Comparison of ENCODE assay signal across 20 cellular contexts in the genomic region with DNA sequence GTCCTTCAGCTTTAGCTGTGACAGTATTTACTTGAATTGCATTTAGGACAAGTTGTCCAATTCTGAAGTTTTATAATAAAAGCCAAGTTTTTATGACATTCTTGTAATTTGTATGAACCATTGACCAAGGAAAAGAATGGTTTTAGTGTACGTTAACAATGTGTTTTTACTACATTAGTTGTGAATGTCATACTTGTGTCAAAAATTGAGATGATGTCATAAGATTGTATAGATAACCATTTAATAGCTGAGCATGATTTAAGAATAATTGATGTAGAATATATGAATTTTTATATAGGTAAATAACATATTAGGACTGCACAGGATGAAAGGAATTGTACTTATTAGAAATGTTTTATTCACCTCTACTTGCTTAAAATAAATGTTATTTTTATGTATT.
DNase-seq lines count a peak whose midpoint lies in the region; ATAC-seq, FAIRE-seq and TF ChIP-seq lines count a peak whose summit lies in the region.
"Had no signal": no experiment of that assay in that cellular context is flagged by ENCODE, and none has a peak within 500 bp of the region (broad histone marks: within the 10 kb centered on the region; RNA-seq: fewer than 3 reads in every experiment).

No MANE protein-coding gene starts in this region.

- H3K4me2 ChIP-seq in HepG2 (ENCODE audit: low read depth, low read length) = no peak overlapping the region
- H3K4me2 ChIP-seq: BLaER1 treated with 17β-estradiol and CSF1 and Interleukin-3, amounts not matched to agents 10 nM and 100 nM had no signal

- no peaks in the 10 kb centered on the region for H3K27me3 ChIP-seq in HepG2 (ENCODE audit: control insufficient read depth in 1 of 2, insufficient read depth in 2 of 2, low read length in 2 of 2)
- H3K27me3 ChIP-seq in right lobe of liver = no peaks in the 10 kb centered on the region
- no peaks in the 10 kb centered on the region for H3K27me3 ChIP-seq in pancreas
- H3K27me3 ChIP-seq: BLaER1 treated with 17β-estradiol and CSF1 and Interleukin-3, amounts not matched to agents 10 nM and 100 nM had no signal

- 23% methylated on average over 1 of the region's 1 CpG for WGBS in HepG2 (ENCODE audit: low lambda C conversion rate)
- WGBS in right lobe of liver (ENCODE audit: insufficient coverage, low coverage, low lambda C conversion rate, missing lambda C conversion rate) = 79% methylated on average over 1 of the region's 1 CpG
- 88 to 98% methylated on average over 1 of the region's 1 CpG for WGBS in pancreas, 2 donors

- DNase-seq in HepG2 (ENCODE audit: low spot score) (no peak), right lobe of liver (no peak), pancreas (no peak), NCI-H1436 treated with DMSO at 0.1 percent for 48 hours (lab: John Stamatoyannopoulos, UW) (no peak)
- DNase-seq: AML-193; Caco-2; Calu3; CD4-positive, alpha-beta T cell; CD8-positive, alpha-beta T cell; DMS79 treated with DMSO at 0.1 percent for 48 hours; GF-D8 had no signal

- FAIRE-seq in HepG2 (lab: Jason Lieb, UNC) = no peak
- peak; percentile 53 for FAIRE-seq in pancreas (lab: Jason Lieb, UNC)
- FAIRE-seq: D721Med, G401.6, GM12891, GM19239 had no signal

- H3K36me3 ChIP-seq in HepG2 (replicated peaks in 1 of 2; ENCODE audit: control insufficient read depth in 1 of 2, insufficient read depth in 2 of 2, low read length in 2 of 2) (no peaks in the 10 kb centered on the region), right lobe of liver (no peaks in the 10 kb centered on the region), HEK293 (ENCODE audit: control insufficient read depth in 2 of 2, insufficient read depth in 1 of 2, low read length in 2 of 2) (no peaks in the 10 kb centered on the region), pancreas (no peaks in the 10 kb centered on the region)
- H3K36me3 ChIP-seq: BLaER1 treated with 17β-estradiol and CSF1 and Interleukin-3, amounts not matched to agents 10 nM and 100 nM had no signal

- H2AFZ ChIP-seq in HepG2 (ENCODE audit: low read length) = no peak overlapping the region

- POLR2A ChIA-PET in HepG2 (lab: Yijun Ruan, JAX) (no interaction called here), HEK293 (lab: Yijun Ruan, JAX) (no interaction called here)

- TF ChIP-seq EP300 in HepG2 (IDR thresholded peaks at IDR 0.05; ENCODE audit: low read depth in 2 of 2, low read length in 2 of 2) (no peak), HepG2 (CRISPR knock-in tag; IDR thresholded peaks at IDR 0.05; ENCODE audit: borderline replicate concordance) (no peak)

- CTCF ChIA-PET in HepG2 (lab: Yijun Ruan, JAX; ENCODE audit: low intra/inter-chr PET ratio, low total read pairs) = no interaction called here
- CTCF ChIA-PET in HEK293 (lab: Yijun Ruan, JAX) = no interaction called here

- TF ChIP-seq POLR2A in HepG2 (IDR thresholded peaks at IDR 0.05; ENCODE audit: insufficient read depth in 1 of 2, low read depth in 2 of 2, low read length in 2 of 2) (no peak), right lobe of liver (IDR thresholded peaks at IDR 0.05) (no peak)

- H3K9ac ChIP-seq in HepG2 (ENCODE audit: insufficient read depth, low read depth, low read length) = no peak overlapping the region
- H3K9ac ChIP-seq: BLaER1 treated with 17β-estradiol and CSF1 and Interleukin-3, amounts not matched to agents 10 nM and 100 nM had no signal

- H3K4me3 ChIP-seq in HepG2 (replicated peaks in 1 of 3; ENCODE audit: insufficient read depth in 1 of 3, low read depth in 2 of 3, low read length in 3 of 3) (no peak overlapping the region), right lobe of liver (no peak overlapping the region), HEK293 (ENCODE audit: low read depth, low read length) (no peak overlapping the region), pancreas (no peak overlapping the region)
- H3K4me3 ChIP-seq: BLaER1 treated with 17β-estradiol and CSF1 and Interleukin-3, amounts not matched to agents 10 nM and 100 nM had no signal

- TF ChIP-seq CTCF in HepG2 (CRISPR knock-in tag; IDR thresholded peaks at IDR 0.05) = no peak
- TF ChIP-seq CTCF in right lobe of liver (IDR thresholded peaks at IDR 0.05) = no peak
- no peak for TF ChIP-seq CTCF in HEK293 (tag by site-specific recombination; IDR thresholded peaks at IDR 0.05)
- TF ChIP-seq CTCF in pancreas (IDR thresholded peaks at IDR 0.05) = no peak

- intact Hi-C loops in HepG2 (cut with micrococcal nuclease; ENCODE audit: unreplicated experiment) = no loop called here
- intact Hi-C loops in right lobe of liver (cut with DNase I) = no loop called here
- intact Hi-C loops in pancreas (cut with DNase I) = no loop called here

- H4K20me1 ChIP-seq in HepG2 (ENCODE audit: insufficient read depth, low read length) = no peaks in the 10 kb centered on the region
- H4K20me1 ChIP-seq: BLaER1 treated with 17β-estradiol and CSF1 and Interleukin-3, amounts not matched to agents 10 nM and 100 nM had no signal

- H3K4me1 ChIP-seq in HepG2 (ENCODE audit: insufficient read depth, low read length) = no peaks in the 10 kb centered on the region
- H3K4me1 ChIP-seq in right lobe of liver = no peaks in the 10 kb centered on the region
- H3K4me1 ChIP-seq in HEK293 (ENCODE audit: control insufficient read depth, insufficient read depth, low read length) = no peaks in the 10 kb centered on the region; the same call in 1 of the 2 replicates
- peaks cover 0 to 7% (median 0%) of the 10 kb centered on the region in 3 donors for H3K4me1 ChIP-seq in pancreas
- H3K4me1 ChIP-seq: BLaER1 treated with 17β-estradiol and CSF1 and Interleukin-3, amounts not matched to agents 10 nM and 100 nM; Caco-2 had no signal

- no TSS peak for BruUV-seq in HepG2 (replicated peaks; lab: Mats Ljungman, UMichigan)

- in situ Hi-C loops in HepG2 (cut with HindIII; ENCODE audit: extremely low pct_ligation_motif_present, low pct_unique_long_range_greater_than_20kb) = no loop called here

- H3K9me3 ChIP-seq in HepG2 (ENCODE audit: low read length) (no peaks in the 10 kb centered on the region), right lobe of liver (no peaks in the 10 kb centered on the region), HEK293 (ENCODE audit: control insufficient read depth, insufficient read depth, low read depth, low read length) (no peaks in the 10 kb centered on the region), pancreas (no peaks in the 10 kb centered on the region)
- H3K9me3 ChIP-seq: BLaER1 treated with 17β-estradiol and CSF1 and Interleukin-3, amounts not matched to agents 10 nM and 100 nM; Caco-2 had no signal

- H3K27ac ChIP-seq in HepG2 (ENCODE audit: extremely low read length, insufficient read depth, low read length) (no peak overlapping the region), right lobe of liver (no peak overlapping the region), HEK293 (ENCODE audit: extremely low read depth, low read depth, low read length) (no peak overlapping the region), pancreas (no peak overlapping the region)
- H3K27ac ChIP-seq: 22Rv1; BLaER1 treated with 17β-estradiol and CSF1 and Interleukin-3, amounts not matched to agents 10 nM and 100 nM; C4-2B had no signal

- no peak for TF ChIP-seq RAD21 in HepG2 (CRISPR knock-in tag; IDR thresholded peaks at IDR 0.05)

- ATAC-seq in HepG2 = no peak
- ATAC-seq in right lobe of liver = no peak
- no peak for ATAC-seq in pancreas
- no peak for ATAC-seq in HG03432 (IDR thresholded peaks at IDR 0.05; ENCODE audit: unreplicated experiment)
- ATAC-seq: CD8-positive, alpha-beta T cell had no signal

- H3K79me2 ChIP-seq in HepG2 (ENCODE audit: insufficient read depth, low read length) = no peaks in the 10 kb centered on the region

TF ChIP-seq in HepG2, 621 proteins besides CTCF, POLR2A, EP300 and RAD21:
- TF ChIP-seq ZSCAN9 (CRISPR knock-in tag; IDR thresholded peaks at IDR 0.05; ENCODE audit: borderline replicate concordance) = no peak
- TF ChIP-seq ATF7 (IDR thresholded peaks at IDR 0.05) = peak; percentile 92
- no peak for TF ChIP-seq ATF7 (CRISPR knock-in tag; IDR thresholded peaks at IDR 0.05)

TF ChIP-seq in HEK293, 187 proteins besides CTCF, POLR2A, EP300 and RAD21:
- no peak for TF ChIP-seq ZNF514 (tag by site-specific recombination; IDR thresholded peaks at IDR 0.05)
- TF ChIP-seq ZBTB20 (tag by site-specific recombination; IDR thresholded peaks at IDR 0.05) = no peak
- TF ChIP-seq, protein P1, sequence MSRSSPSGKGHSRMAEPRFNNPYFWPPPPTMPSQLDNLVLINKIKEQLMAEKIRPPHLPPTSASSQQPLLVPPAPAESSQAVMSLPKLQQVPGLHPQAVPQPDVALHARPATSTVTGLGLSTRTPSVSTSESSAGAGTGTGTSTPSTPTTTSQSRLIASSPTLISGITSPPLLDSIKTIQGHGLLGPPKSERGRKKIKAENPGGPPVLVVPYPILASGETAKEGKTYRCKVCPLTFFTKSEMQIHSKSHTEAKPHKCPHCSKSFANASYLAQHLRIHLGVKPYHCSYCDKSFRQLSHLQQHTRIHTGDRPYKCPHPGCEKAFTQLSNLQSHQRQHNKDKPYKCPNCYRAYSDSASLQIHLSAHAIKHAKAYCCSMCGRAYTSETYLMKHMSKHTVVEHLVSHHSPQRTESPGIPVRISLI (tag by site-specific recombination; IDR thresholded peaks at IDR 0.05) = no peak
- TF ChIP-seq, protein P2, sequence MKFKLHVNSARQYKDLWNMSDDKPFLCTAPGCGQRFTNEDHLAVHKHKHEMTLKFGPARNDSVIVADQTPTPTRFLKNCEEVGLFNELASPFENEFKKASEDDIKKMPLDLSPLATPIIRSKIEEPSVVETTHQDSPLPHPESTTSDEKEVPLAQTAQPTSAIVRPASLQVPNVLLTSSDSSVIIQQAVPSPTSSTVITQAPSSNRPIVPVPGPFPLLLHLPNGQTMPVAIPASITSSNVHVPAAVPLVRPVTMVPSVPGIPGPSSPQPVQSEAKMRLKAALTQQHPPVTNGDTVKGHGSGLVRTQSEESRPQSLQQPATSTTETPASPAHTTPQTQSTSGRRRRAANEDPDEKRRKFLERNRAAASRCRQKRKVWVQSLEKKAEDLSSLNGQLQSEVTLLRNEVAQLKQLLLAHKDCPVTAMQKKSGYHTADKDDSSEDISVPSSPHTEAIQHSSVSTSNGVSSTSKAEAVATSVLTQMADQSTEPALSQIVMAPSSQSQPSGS (tag by site-specific recombination; IDR thresholded peaks at IDR 0.05; ENCODE audit: low read depth) = 0 out of 2 replicates have a peak, but pooled peaks have one; percentile 19
- TF ChIP-seq ZNF777 (tag by site-specific recombination; IDR thresholded peaks at IDR 0.05; ENCODE audit: borderline replicate concordance) = no peak
- no peak for TF ChIP-seq ZNF248 (tag by site-specific recombination; IDR thresholded peaks at IDR 0.05)
- TF ChIP-seq ZNF292 (tag by site-specific recombination; IDR thresholded peaks at IDR 0.05; ENCODE audit: borderline replicate concordance, low read depth) = no peak
- TF ChIP-seq ZNF560 (tag by site-specific recombination; IDR thresholded peaks at IDR 0.05; ENCODE audit: borderline replicate concordance) = no peak
- no peak for TF ChIP-seq ZNF830 (tag by site-specific recombination; IDR thresholded peaks at IDR 0.05; ENCODE audit: low read depth)
